21 cellular contexts compared by ENCODE assay signal in the genomic region with DNA sequence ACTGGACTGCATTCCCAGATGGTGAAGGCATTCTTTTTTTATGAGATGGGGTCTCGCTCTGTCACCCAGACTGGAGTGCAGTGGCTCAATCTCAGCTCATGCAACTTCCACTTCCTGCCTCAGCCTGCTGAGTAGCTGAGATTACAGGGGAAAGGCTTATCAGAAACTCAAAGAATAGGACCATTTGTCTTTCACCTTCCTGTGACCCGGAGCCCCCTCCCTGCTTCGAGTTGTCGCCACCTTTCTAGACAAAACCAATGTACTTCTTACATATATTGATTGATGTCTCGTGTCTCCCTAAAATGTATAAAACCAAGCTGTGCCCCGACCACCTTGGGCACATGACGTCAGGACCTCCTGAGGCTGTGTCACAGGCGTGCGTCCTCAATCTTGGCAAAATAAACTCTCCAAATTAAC. TPM values are rescaled to one million over a fixed set of nuclear protein-coding genes. Genes with fewer than 3 reads are reported as not detected.
A peak's percentile ranks its signal among the peaks of the same experiment; 100 is the strongest.
DNase-seq lines count a peak whose midpoint lies in the region; ATAC-seq, FAIRE-seq and TF ChIP-seq lines count a peak whose summit lies in the region.
"Had no signal": no experiment of that assay in that cellular context is flagged by ENCODE, and none has a peak within 500 bp of the region (broad histone marks: within the 10 kb centered on the region; RNA-seq: fewer than 3 reads in every experiment).

No MANE protein-coding gene starts in this region.

- TF ChIP-seq POLR2A in HepG2 (IDR thresholded peaks at IDR 0.05; ENCODE audit: insufficient read depth in 1 of 2, low read depth in 2 of 2, low read length in 2 of 2) = no peak
- TF ChIP-seq POLR2A in right lobe of liver (IDR thresholded peaks at IDR 0.05) = no peak
- TF ChIP-seq POLR2A in uterus (IDR thresholded peaks at IDR 0.05) = no peak

- no peak for DNase-seq in HepG2 (ENCODE audit: low spot score)
- DNase-seq in right lobe of liver = no peak
- peak in 2 of 34 experiments; percentile 6 to 9 for DNase-seq in T-cell
- peak; percentile 83 for DNase-seq in islet precursor cell
- DNase-seq in uterus = no peak
- DNase-seq in COLO668 (lab: John Stamatoyannopoulos, UW; ENCODE audit: unreplicated experiment) = no peak
- DNase-seq in effector CD8-positive, alpha-beta T cell (lab: John Stamatoyannopoulos, UW) = no peak
- DNase-seq: activated CD4-positive, alpha-beta T cell treated with anti-CD3 and anti-CD28 coated beads, Interleukin-2, amount 50 U/mL, for 4 hours; activated T-cell treated with anti-CD3 and anti-CD28 coated beads, Interleukin-2, amount 50 U/mL, for 72 hours; dermis blood vessel endothelial cell; GOT3; Kasumi-1; NCI-H1436; NCI-H2227 treated with DMSO at 0.1 percent for 48 hours; sigmoid colon; stimulated activated CD4-positive, alpha-beta T cell treated with anti-CD3 and anti-CD28 coated beads, Interleukin-2, amount 100 ng/mL, for 24 hours; T-helper 9 cell had no signal

- H2AFZ ChIP-seq in HepG2 (ENCODE audit: low read length) = no peak overlapping the region

- in situ Hi-C loops in HepG2 (cut with HindIII; ENCODE audit: extremely low pct_ligation_motif_present, low pct_unique_long_range_greater_than_20kb) = no loop called here

- POLR2A ChIA-PET in HepG2 (lab: Yijun Ruan, JAX) = no interaction called here
- POLR2A ChIA-PET in T-cell (lab: Charles Lee) = no interaction called here

- WGBS in HepG2 (ENCODE audit: low lambda C conversion rate) = 33% methylated on average over 9 of the region's 9 CpGs
- 25% methylated on average over 7 of the region's 9 CpGs for WGBS in right lobe of liver (ENCODE audit: insufficient coverage, low coverage, low lambda C conversion rate, missing lambda C conversion rate)

- H3K79me2 ChIP-seq in HepG2 (ENCODE audit: insufficient read depth, low read length) = no peaks in the 10 kb centered on the region

- no TSS peak for BruUV-seq in HepG2 (replicated peaks; lab: Mats Ljungman, UMichigan)

- intact Hi-C loops in HepG2 (cut with micrococcal nuclease; ENCODE audit: unreplicated experiment) = no loop called here
- intact Hi-C loops in right lobe of liver (cut with DNase I) = no loop called here
- intact Hi-C loops in uterus (cut with DNase I; ENCODE audit: low total_unique reads) = no loop called here

- H3K4me1 ChIP-seq in HepG2 (ENCODE audit: insufficient read depth, low read length) (peaks cover 30% of the 10 kb centered on the region), right lobe of liver (peaks cover 0 to 5% (median 2%) of the 10 kb centered on the region in 4 donors), uterus (peaks cover 4 to 6% of the 10 kb centered on the region in 2 donors)

- H3K9me3 ChIP-seq in HepG2 (ENCODE audit: low read length) (no peaks in the 10 kb centered on the region), right lobe of liver (no peaks in the 10 kb centered on the region), uterus (no peaks in the 10 kb centered on the region)
- H3K9me3 ChIP-seq: sigmoid colon had no signal

- no peak for TF ChIP-seq CTCF in HepG2 (CRISPR knock-in tag; IDR thresholded peaks at IDR 0.05)
- TF ChIP-seq CTCF in right lobe of liver (IDR thresholded peaks at IDR 0.05) = no peak
- no peak for TF ChIP-seq CTCF in uterus (IDR thresholded peaks at IDR 0.05)

- no peak for ATAC-seq in HepG2
- ATAC-seq in right lobe of liver = no peak
- no peak for ATAC-seq in T-cell (replicated peaks in 1 of 4)
- no peak for ATAC-seq in SK-N-SH treated with all-trans-retinoic acid at 6 μM for 48 hours
- ATAC-seq: activated T-cell treated with anti-CD3 and anti-CD28 coated beads, Interleukin-2, amount 50 U/mL, for 72 hours; Right ventricle myocardium inferior had no signal

- TF ChIP-seq EP300 in HepG2 (IDR thresholded peaks at IDR 0.05; ENCODE audit: low read depth in 2 of 2, low read length in 2 of 2) (no peak), HepG2 (CRISPR knock-in tag; IDR thresholded peaks at IDR 0.05; ENCODE audit: borderline replicate concordance) (no peak)

- peaks cover 7 to 14% (median 11%) of the 10 kb centered on the region in 3 donors for H3K4me1 Mint-ChIP-seq in T-cell

- H3K36me3 ChIP-seq in HepG2 (replicated peaks in 1 of 2; ENCODE audit: control insufficient read depth in 1 of 2, insufficient read depth in 2 of 2, low read length in 2 of 2) (no peaks in the 10 kb centered on the region), right lobe of liver (no peaks in the 10 kb centered on the region), uterus (no peaks in the 10 kb centered on the region)
- H3K36me3 ChIP-seq: sigmoid colon had no signal

- CTCF ChIA-PET in HepG2 (lab: Yijun Ruan, JAX; ENCODE audit: low intra/inter-chr PET ratio, low total read pairs) (no interaction called here), T-cell (lab: Charles Lee) (no interaction called here)

- no peak for FAIRE-seq in HepG2 (lab: Jason Lieb, UNC)

- no peak overlapping the region for H3K9ac ChIP-seq in HepG2 (ENCODE audit: insufficient read depth, low read depth, low read length)

- H3K4me2 ChIP-seq in HepG2 (ENCODE audit: low read depth, low read length) = no peak overlapping the region

- H3K9me3 Mint-ChIP-seq in T-cell = no peaks in the 10 kb centered on the region
- H3K9me3 Mint-ChIP-seq: activated T-cell treated with anti-CD3 and anti-CD28 coated beads, Interleukin-2, amount 50 U/mL, for 72 hours had no signal

- no peaks in the 10 kb centered on the region for H3K36me3 Mint-ChIP-seq in T-cell

- H3K27me3 ChIP-seq in HepG2 (ENCODE audit: control insufficient read depth in 1 of 2, insufficient read depth in 2 of 2, low read length in 2 of 2) (peaks cover 0 to 10% of the 10 kb centered on the region in 2 experiments; a peak in 1 of 5 replicates), right lobe of liver (no peaks in the 10 kb centered on the region), uterus (no peaks in the 10 kb centered on the region)
- H3K27me3 ChIP-seq: sigmoid colon had no signal

- peak overlapping the region in 1 of 2 donors; percentile 57 for H3K27ac Mint-ChIP-seq in T-cell
- H3K27ac Mint-ChIP-seq: activated T-cell treated with anti-CD3 and anti-CD28 coated beads, Interleukin-2, amount 50 U/mL, for 72 hours had no signal

- H3K4me3 ChIP-seq in HepG2 (replicated peaks in 1 of 3; ENCODE audit: insufficient read depth in 1 of 3, low read depth in 2 of 3, low read length in 3 of 3) (no peak overlapping the region), right lobe of liver (no peak overlapping the region), uterus (no peak overlapping the region)
- H3K4me3 ChIP-seq: lung, sigmoid colon had no signal

- H3K27ac ChIP-seq in HepG2 (ENCODE audit: extremely low read length, insufficient read depth, low read length) (no peak overlapping the region), right lobe of liver (no peak overlapping the region), uterus (peak overlapping the region; percentile 86 to 96)

- peak overlapping the region in 2 of 3 donors; percentile 29 to 37 for H3K4me3 Mint-ChIP-seq in T-cell

- no peaks in the 10 kb centered on the region for H4K20me1 ChIP-seq in HepG2 (ENCODE audit: insufficient read depth, low read length)

- no peak for TF ChIP-seq RAD21 in HepG2 (CRISPR knock-in tag; IDR thresholded peaks at IDR 0.05)

- H3K27me3 Mint-ChIP-seq in T-cell = no peaks in the 10 kb centered on the region

RNA-seq across cellular contexts. Expression of gene METTL27, which starts 1.8 kb away (rescaled TPM):
- 1.2 and 2.0 TPM in 2 replicates for total RNA-seq in HepG2 (2016; rRNA removed; fragmentation: Illumina TruSeq; extraction: Trizol)
- 0.88 and 1.1 TPM in 2 replicates for total RNA-seq in HepG2 (2016; cell fraction: cytosol; rRNA removed; fragmentation: Illumina TruSeq; extraction: Trizol; ENCODE audit: low read depth)
- total RNA-seq in HepG2 (2016; cell fraction: insoluble cytoplasmic fraction; rRNA removed; fragmentation: Illumina TruSeq; extraction: Trizol) = 1.3 and 1.7 TPM in 2 replicates
- 0.77 and 1.5 TPM in 2 replicates for total RNA-seq in HepG2 (2016; cell fraction: membrane; rRNA removed; fragmentation: Illumina TruSeq; extraction: Trizol)
- total RNA-seq in HepG2 (2016; cell fraction: nucleus; rRNA removed; fragmentation: Illumina TruSeq; extraction: Trizol) = 0.60 and 0.99 TPM in 2 replicates
- polyA plus RNA-seq in HepG2 (2011; rRNA removed) = 3.0 and 3.6 TPM in 2 replicates
- polyA plus RNA-seq in HepG2 (2011; cell fraction: cytosol; rRNA removed) = 1.5 and 4.7 TPM in 2 replicates
- polyA plus RNA-seq in HepG2 (2011; cell fraction: nucleus; rRNA removed) = 3.3 and 4.0 TPM in 2 replicates
- 1.8 and 2.3 TPM in 2 replicates for polyA plus RNA-seq in HepG2 (2012)
- polyA plus RNA-seq in HepG2 (2016; cell fraction: cytosol; fragmentation: Illumina TruSeq; extraction: Trizol; ENCODE audit: low read depth) = 1.4 and 1.7 TPM in 2 replicates
- polyA plus RNA-seq in HepG2 (2016; cell fraction: insoluble cytoplasmic fraction; fragmentation: Illumina TruSeq; extraction: Trizol; ENCODE audit: low read depth) = 0.83 and 1.6 TPM in 2 replicates
- polyA plus RNA-seq in HepG2 (2016; cell fraction: membrane; fragmentation: Illumina TruSeq; extraction: Trizol; ENCODE audit: low read depth) = 0.92 and 1.7 TPM in 2 replicates
- 1.5 and 1.8 TPM in 2 replicates for polyA plus RNA-seq in HepG2 (2016; cell fraction: nucleus; fragmentation: Illumina TruSeq; extraction: Trizol; ENCODE audit: insufficient read depth, low read depth)
- 3.6 and 5.4 TPM in 2 replicates for polyA minus RNA-seq in HepG2 (2011; rRNA and poly(A)+ RNA removed; ENCODE audit: low replicate concordance)
- 0.69 and 0.70 TPM in 2 replicates for polyA minus RNA-seq in HepG2 (2011; cell fraction: cytosol; rRNA and poly(A)+ RNA removed)
- polyA minus RNA-seq in HepG2 (2011; cell fraction: nucleus; rRNA and poly(A)+ RNA removed) = 2.1 and 3.7 TPM in 2 replicates
- total RNA-seq in right lobe of liver = 1 to 10 TPM in 3 of 6 experiments, under 1 TPM in 3; 0.49 to 1.4 (median 1.0) TPM
- 1 to 10 TPM in 4 of 5 donors, under 1 TPM in 1; 0.45 to 7.2 (median 1.8) TPM for total RNA-seq in T-cell
- 1 to 10 TPM in 3 of 4 donors, not detected in 1; 1.5 to 9.3 (median 2.8) TPM for total RNA-seq in uterus

RNA-seq across cellular contexts. Expression of gene CLDN4, which starts 13.3 kb away (rescaled TPM):
- total RNA-seq in HepG2 (2016; rRNA removed; fragmentation: Illumina TruSeq; extraction: Trizol) (9.4 and 28.2 TPM in 2 replicates), right lobe of liver (1 to 10 TPM in 5 of 6 experiments, under 1 TPM in 1; 0.56 to 3.9 (median 1.3) TPM), T-cell (1 to 10 TPM in 1 of 5 donors, under 1 TPM in 2, not detected in 2; 0.53 to 1.3 (median 0.79) TPM), uterus (10 to 100 TPM in 1 of 4 donors, 1 to 10 TPM in 2, under 1 TPM in 1; 0.77 to 55.7 (median 4.5) TPM)
- total RNA-seq in HepG2 (2016; cell fraction: cytosol; rRNA removed; fragmentation: Illumina TruSeq; extraction: Trizol; ENCODE audit: low read depth) = 4.3 and 4.7 TPM in 2 replicates
- 9.9 and 28.5 TPM in 2 replicates for total RNA-seq in HepG2 (2016; cell fraction: insoluble cytoplasmic fraction; rRNA removed; fragmentation: Illumina TruSeq; extraction: Trizol)
- 7.4 and 7.9 TPM in 2 replicates for total RNA-seq in HepG2 (2016; cell fraction: membrane; rRNA removed; fragmentation: Illumina TruSeq; extraction: Trizol)
- 24.8 and 28.9 TPM in 2 replicates for total RNA-seq in HepG2 (2016; cell fraction: nucleus; rRNA removed; fragmentation: Illumina TruSeq; extraction: Trizol)
- polyA plus RNA-seq in HepG2 (2011; rRNA removed) = 35.7 and 47.4 TPM in 2 replicates
- 46.8 and 65.8 TPM in 2 replicates for polyA plus RNA-seq in HepG2 (2011; cell fraction: cytosol; rRNA removed)
- 34.9 and 35.5 TPM in 2 replicates for polyA plus RNA-seq in HepG2 (2011; cell fraction: nucleus; rRNA removed)
- polyA plus RNA-seq in HepG2 (2012) = 16.0 and 29.2 TPM in 2 replicates
- 2.9 and 3.1 TPM in 2 replicates for polyA plus RNA-seq in HepG2 (2016; cell fraction: cytosol; fragmentation: Illumina TruSeq; extraction: Trizol; ENCODE audit: low read depth)
- 8.7 and 9.9 TPM in 2 replicates for polyA plus RNA-seq in HepG2 (2016; cell fraction: insoluble cytoplasmic fraction; fragmentation: Illumina TruSeq; extraction: Trizol; ENCODE audit: low read depth)
- 3.9 and 4.0 TPM in 2 replicates for polyA plus RNA-seq in HepG2 (2016; cell fraction: membrane; fragmentation: Illumina TruSeq; extraction: Trizol; ENCODE audit: low read depth)
- polyA plus RNA-seq in HepG2 (2016; cell fraction: nucleus; fragmentation: Illumina TruSeq; extraction: Trizol; ENCODE audit: insufficient read depth, low read depth) = 34.6 and 39.8 TPM in 2 replicates
- polyA minus RNA-seq in HepG2 (2011; rRNA and poly(A)+ RNA removed; ENCODE audit: low replicate concordance) = 55.3 and 116 TPM in 2 replicates
- polyA minus RNA-seq in HepG2 (2011; cell fraction: cytosol; rRNA and poly(A)+ RNA removed) = 39.1 and 50.4 TPM in 2 replicates
- polyA minus RNA-seq in HepG2 (2011; cell fraction: nucleus; rRNA and poly(A)+ RNA removed) = 8.5 and 9.7 TPM in 2 replicates
- total RNA-seq: Right ventricle myocardium inferior had no signal

RNA-seq across cellular contexts. Expression of gene TMEM270, which starts 16.8 kb away (rescaled TPM):
- total RNA-seq in HepG2 (2016; rRNA removed; fragmentation: Illumina TruSeq; extraction: Trizol) (not detected in 2 replicates), right lobe of liver (not detected), T-cell (not detected), uterus (1 to 10 TPM in 1 of 4 donors, not detected in 3; 1.1 TPM)
- total RNA-seq in HepG2 (2016; cell fraction: cytosol; rRNA removed; fragmentation: Illumina TruSeq; extraction: Trizol; ENCODE audit: low read depth) = not detected in 2 replicates
- total RNA-seq in HepG2 (2016; cell fraction: insoluble cytoplasmic fraction; rRNA removed; fragmentation: Illumina TruSeq; extraction: Trizol) = not detected in 2 replicates
- not detected in 2 replicates for total RNA-seq in HepG2 (2016; cell fraction: membrane; rRNA removed; fragmentation: Illumina TruSeq; extraction: Trizol)
- total RNA-seq in HepG2 (2016; cell fraction: nucleus; rRNA removed; fragmentation: Illumina TruSeq; extraction: Trizol) = not detected in 2 replicates
- not detected in 2 replicates for polyA plus RNA-seq in HepG2 (2011; rRNA removed)
- polyA plus RNA-seq in HepG2 (2011; cell fraction: cytosol; rRNA removed) = not detected in 2 replicates
- polyA plus RNA-seq in HepG2 (2011; cell fraction: nucleus; rRNA removed) = not detected in 2 replicates
- not detected in 2 replicates for polyA plus RNA-seq in HepG2 (2012)
- not detected in 2 replicates for polyA plus RNA-seq in HepG2 (2016; cell fraction: cytosol; fragmentation: Illumina TruSeq; extraction: Trizol; ENCODE audit: low read depth)
- not detected in 2 replicates for polyA plus RNA-seq in HepG2 (2016; cell fraction: insoluble cytoplasmic fraction; fragmentation: Illumina TruSeq; extraction: Trizol; ENCODE audit: low read depth)
- polyA plus RNA-seq in HepG2 (2016; cell fraction: membrane; fragmentation: Illumina TruSeq; extraction: Trizol; ENCODE audit: low read depth) = not detected in 2 replicates
- polyA plus RNA-seq in HepG2 (2016; cell fraction: nucleus; fragmentation: Illumina TruSeq; extraction: Trizol; ENCODE audit: insufficient read depth, low read depth) = not detected in 2 replicates
- polyA minus RNA-seq in HepG2 (2011; rRNA and poly(A)+ RNA removed; ENCODE audit: low replicate concordance) = 1.4 TPM in 1 of 2 replicates, not detected in the other
- polyA minus RNA-seq in HepG2 (2011; cell fraction: cytosol; rRNA and poly(A)+ RNA removed) = not detected in 2 replicates
- not detected in 2 replicates for polyA minus RNA-seq in HepG2 (2011; cell fraction: nucleus; rRNA and poly(A)+ RNA removed)
- total RNA-seq: activated T-cell treated with anti-CD3 and anti-CD28 coated beads, Interleukin-2, amount 50 U/mL, for 72 hours; dermis blood vessel endothelial cell; Right ventricle myocardium inferior; sigmoid colon had no signal
- polyA plus RNA-seq: esophagus had no signal

Comparison
In these comparisons a context has a peak if more than half of its experiments do, and no peak if none do; other contexts are left out.
1. H3K27ac ChIP-seq: peak in uterus (2 of 2); none in HepG2 (single experiment) and right lobe of liver (0 of 3).